28 cellular contexts compared by ENCODE assay signal in genomic region chr6:20955751-20956150, GRCh38.
"Had no signal": no experiment of that assay in that cellular context is flagged by ENCODE, and none has a peak within 500 bp of the region (broad histone marks: within the 10 kb centered on the region; RNA-seq: fewer than 3 reads in every experiment).

No MANE protein-coding gene starts in this region.

- H3K4me3 Mint-ChIP-seq: activated CD4-positive, alpha-beta T cell treated with anti-CD3 and anti-CD28 coated beads, Interleukin-2, amount 10 ng/mL, durations not matched to agents 24 days and 14 days; activated CD8-positive, alpha-beta T cell treated with anti-CD3 and anti-CD28 coated beads for 36 hours; activated naive CD8-positive, alpha-beta T cell treated with anti-CD3 and anti-CD28 coated beads for 36 hours; activated T-cell treated with anti-CD3 and anti-CD28 coated beads, Interleukin-2, amount 50 U/mL, for 72 hours; activated T-helper 17 cell treated with anti-CD3 and anti-CD28 coated beads, Interleukin-2, amount 50 U/mL, for 72 hours; central memory CD8-positive, alpha-beta T cell had no signal

- DNase-seq: activated CD4-positive, alpha-beta T cell treated with anti-CD3 and anti-CD28 coated beads, Interleukin-2, amount 10 ng/mL, durations not matched to agents 24 days and 14 days; activated CD4-positive, alpha-beta T cell treated with anti-CD3 and anti-CD28 coated beads, Interleukin-2, amount 50 U/mL, for 4 hours; activated CD8-positive, alpha-beta T cell treated with anti-CD3 and anti-CD28 coated beads for 36 hours; activated effector memory CD4-positive, alpha-beta T cell treated with anti-CD3 and anti-CD28 coated beads, Interleukin-2, amount 50 U/mL, for 16 hours; activated naive CD4-positive, alpha-beta T cell; activated naive CD4-positive, alpha-beta T cell treated with anti-CD3 and anti-CD28 coated beads, Interleukin-2, amount 50 U/mL, for 16 hours; activated naive CD8-positive, alpha-beta T cell treated with anti-CD3 and anti-CD28 coated beads for 36 hours; activated T-cell treated with anti-CD3 and anti-CD28 coated beads, Interleukin-2, amount 50 U/mL, for 1 hour; activated T-cell treated with anti-CD3 and anti-CD28 coated beads, Interleukin-2, amount 50 U/mL, for 72 hours; amniotic stem cell; aorta; Kasumi-1; MG63; NCI-H1048; NCI-H1694 treated with DMSO at 0.1 percent for 48 hours; NCI-H2029; NCI-H2107; NCI-H2171; NCI-H510A; NK-92 treated with Interleukin-12 subunit alpha and Interleukin-12 subunit beta, amount 100 ng/mL, for 24 hours; SHP77; SJCRH30; T1000 had no signal

- H3K27me3 ChIP-seq: cardiac muscle cell, MG63, SJCRH30 had no signal

- H3K36me3 ChIP-seq: cardiac muscle cell, MG63, SJCRH30 had no signal

- H3K4me1 Mint-ChIP-seq: activated CD4-positive, alpha-beta T cell treated with anti-CD3 and anti-CD28 coated beads, Interleukin-2, amount 10 ng/mL, durations not matched to agents 24 days and 14 days; activated naive CD8-positive, alpha-beta T cell treated with anti-CD3 and anti-CD28 coated beads for 36 hours; activated T-helper 17 cell treated with anti-CD3 and anti-CD28 coated beads, Interleukin-2, amount 50 U/mL, for 72 hours; central memory CD8-positive, alpha-beta T cell had no signal

- H3K4me3 ChIP-seq: cardiac muscle cell, MG63, SJCRH30, SK-N-MC had no signal

- ATAC-seq: activated CD8-positive, alpha-beta T cell treated with anti-CD3 and anti-CD28 coated beads for 36 hours; activated T-cell treated with anti-CD3 and anti-CD28 coated beads, Interleukin-2, amount 50 U/mL, for 72 hours; activated T-helper 17 cell treated with anti-CD3 and anti-CD28 coated beads, Interleukin-2, amount 50 U/mL, for 72 hours; Panc1 had no signal

- H3K4me1 ChIP-seq: SJCRH30 had no signal

- H3K9me3 Mint-ChIP-seq: activated CD4-positive, alpha-beta T cell treated with anti-CD3 and anti-CD28 coated beads, Interleukin-2, amount 10 ng/mL, durations not matched to agents 24 days and 14 days; activated CD8-positive, alpha-beta T cell treated with anti-CD3 and anti-CD28 coated beads for 36 hours; activated naive CD8-positive, alpha-beta T cell treated with anti-CD3 and anti-CD28 coated beads for 36 hours; activated T-cell treated with anti-CD3 and anti-CD28 coated beads, Interleukin-2, amount 50 U/mL, for 72 hours; activated T-helper 17 cell treated with anti-CD3 and anti-CD28 coated beads, Interleukin-2, amount 50 U/mL, for 72 hours; central memory CD8-positive, alpha-beta T cell had no signal

- H3K27me3 Mint-ChIP-seq: activated CD4-positive, alpha-beta T cell treated with anti-CD3 and anti-CD28 coated beads, Interleukin-2, amount 10 ng/mL, durations not matched to agents 24 days and 14 days; activated CD8-positive, alpha-beta T cell treated with anti-CD3 and anti-CD28 coated beads for 36 hours; activated naive CD8-positive, alpha-beta T cell treated with anti-CD3 and anti-CD28 coated beads for 36 hours; activated T-helper 17 cell treated with anti-CD3 and anti-CD28 coated beads, Interleukin-2, amount 50 U/mL, for 72 hours; central memory CD8-positive, alpha-beta T cell had no signal

- H3K27ac Mint-ChIP-seq: activated CD4-positive, alpha-beta T cell treated with anti-CD3 and anti-CD28 coated beads, Interleukin-2, amount 10 ng/mL, durations not matched to agents 24 days and 14 days; activated CD8-positive, alpha-beta T cell treated with anti-CD3 and anti-CD28 coated beads for 36 hours; activated naive CD8-positive, alpha-beta T cell treated with anti-CD3 and anti-CD28 coated beads for 36 hours; activated T-cell treated with anti-CD3 and anti-CD28 coated beads, Interleukin-2, amount 50 U/mL, for 72 hours; activated T-helper 17 cell treated with anti-CD3 and anti-CD28 coated beads, Interleukin-2, amount 50 U/mL, for 72 hours had no signal

- H3K27ac ChIP-seq: SJCRH30, SK-N-MC had no signal
